ENCODE assay signal across 9 cellular contexts in the genomic region with DNA sequence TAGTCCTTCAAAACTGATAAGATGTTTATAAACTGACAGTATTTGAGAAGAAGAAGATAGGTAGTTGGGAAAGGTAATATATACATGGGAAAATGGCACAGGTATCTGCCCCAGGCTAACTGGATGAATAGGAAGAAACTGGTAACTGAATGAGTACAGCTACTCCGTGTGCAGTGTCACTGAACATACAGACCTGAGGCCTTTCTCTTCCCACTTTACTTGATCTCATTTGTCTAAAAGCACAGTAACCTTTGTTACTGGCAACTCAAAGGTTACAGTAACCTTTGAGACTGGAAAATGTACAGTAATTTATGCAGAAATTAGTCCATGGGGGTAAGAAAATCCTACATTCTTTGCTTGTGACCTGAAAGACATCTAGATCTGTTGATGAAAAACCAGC.
"Had no signal": no experiment of that assay in that cellular context is flagged by ENCODE, and none has a peak within 500 bp of the region (broad histone marks: within the 10 kb centered on the region; RNA-seq: fewer than 3 reads in every experiment).

No MANE protein-coding gene starts in this region.

- ATAC-seq: GM23338, HCT116 had no signal

- H3K4me3 Mint-ChIP-seq: GM23338, H9, HFFc6 had no signal

- H3K4me1 Mint-ChIP-seq: GM23338, H9 had no signal

- H3K4me3 ChIP-seq: GM23248, GM23338, HAP-1 had no signal

- H3K36me3 ChIP-seq: HAP-1 had no signal

- H3K27ac Mint-ChIP-seq: GM23338, H9, HFFc6 had no signal

- DNase-seq: GM23248, GOT3, H7, H9, HCEC 1CT, HFFc6 had no signal

- H3K9me3 ChIP-seq: HAP-1 had no signal

- H3K27ac ChIP-seq: GM23248 had no signal

- H3K4me1 ChIP-seq: HAP-1 had no signal

- H3K9me3 Mint-ChIP-seq: GM23338, H9, HFFc6 had no signal
